Comparison of ENCODE assay signal across 8 cellular contexts in genomic region chr11:83044958-83045712, GRCh38. TPM values are rescaled to one million over a fixed set of nuclear protein-coding genes. Genes with fewer than 3 reads are reported as not detected.
DNase-seq lines count a peak whose midpoint lies in the region; ATAC-seq and TF ChIP-seq lines count a peak whose summit lies in the region.

No MANE protein-coding gene starts in this region.

- H3K4me3 ChIP-seq in tibial nerve = no peak overlapping the region

- no peak overlapping the region for H3K27ac ChIP-seq in tibial nerve

- TF ChIP-seq CTCF in tibial nerve (IDR thresholded peaks at IDR 0.05) = no peak

- H3K36me3 ChIP-seq in tibial nerve = no peaks in the 10 kb centered on the region

- WGBS in tibial nerve, 2 donors = 68 to 69% methylated on average over 8 of the region's 8 CpGs

- no peak for TF ChIP-seq EP300 in tibial nerve (IDR thresholded peaks at IDR 0.05)

- H3K4me1 ChIP-seq in tibial nerve = peaks cover 0 to 57% (median 11%) of the 10 kb centered on the region in 4 donors

- no peaks in the 10 kb centered on the region for H3K27me3 ChIP-seq in tibial nerve

- DNase-seq in DMS53 (lab: John Stamatoyannopoulos, UW) (peak; percentile 98), LoVo (ENCODE audit: low spot score) (peak; percentile 64), dermis microvascular lymphatic vessel endothelial cell (ENCODE audit: low read depth in 2 of 2) (peak; percentile 54 to 82), tibial nerve (ENCODE audit: low spot score in 2 of 2) (no peak), HuH-7.5 (ENCODE audit: low spot score) (no peak)
- DNase-seq in stimulated activated CD4-positive, alpha-beta T cell treated with anti-CD3 and anti-CD28 coated beads, Interleukin-2, amount 100 ng/mL, for 48 hours = no peak

- H3K9me3 ChIP-seq in tibial nerve = no peaks in the 10 kb centered on the region

- ATAC-seq in GM21528 (IDR thresholded peaks at IDR 0.05; ENCODE audit: low FRiP score, unreplicated experiment) (peak; percentile 69), GM19023 (IDR thresholded peaks at IDR 0.05; ENCODE audit: unreplicated experiment) (no peak)

- no peak for TF ChIP-seq POLR2A in tibial nerve (IDR thresholded peaks at IDR 0.05)

RNA-seq across cellular contexts. Expression of gene RAB30, which starts 26.6 kb away (rescaled TPM):
- total RNA-seq in dermis microvascular lymphatic vessel endothelial cell (8.1 and 8.6 TPM in 2 replicates), tibial nerve (10 to 100 TPM; 19.8 to 50.4 (median 31.2) TPM)

Comparison
In these comparisons a context has a peak if more than half of its experiments do, and no peak if none do; other contexts are left out.
1. DNase-seq: peak in DMS53 (single experiment), LoVo (single experiment) and dermis microvascular lymphatic vessel endothelial cell (2 of 2); none in tibial nerve (0 of 2), stimulated activated CD4-positive, alpha-beta T cell treated with anti-CD3 and anti-CD28 coated beads, Interleukin-2, amount 100 ng/mL, for 48 hours (0 of 2) and HuH-7.5 (single experiment).